2 cellular contexts compared by ENCODE assay signal in the genomic region with DNA sequence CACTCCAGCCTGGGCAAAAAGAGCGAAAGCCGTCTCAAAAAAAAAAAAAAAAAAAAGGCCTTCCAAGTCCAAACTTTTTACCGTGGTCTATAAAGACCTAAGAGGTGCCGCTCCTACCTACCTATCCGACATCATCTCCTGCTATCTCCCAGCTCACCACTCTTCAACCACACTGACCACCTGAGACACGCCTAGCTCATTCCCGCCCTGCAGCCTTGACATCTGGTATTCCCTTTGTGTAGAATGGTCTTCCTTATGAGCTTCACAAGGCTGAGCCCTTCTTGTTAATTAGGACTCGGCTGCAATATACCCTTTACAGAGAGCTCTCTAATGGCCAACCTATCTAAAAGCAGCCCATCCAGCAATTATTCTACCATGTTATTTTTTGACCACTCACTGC.
TF ChIP-seq lines count a peak whose summit lies in the region.

No MANE protein-coding gene starts in this region.

TF ChIP-seq in SK-N-SH, 30 proteins besides CTCF, POLR2A, EP300 and RAD21 (continued from another document):
- TF ChIP-seq SIN3A (IDR thresholded peaks at IDR 0.05; ENCODE audit: borderline replicate concordance, low read depth, low read length): no peak
- TF ChIP-seq, protein P1, sequence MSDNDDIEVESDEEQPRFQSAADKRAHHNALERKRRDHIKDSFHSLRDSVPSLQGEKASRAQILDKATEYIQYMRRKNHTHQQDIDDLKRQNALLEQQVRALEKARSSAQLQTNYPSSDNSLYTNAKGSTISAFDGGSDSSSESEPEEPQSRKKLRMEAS (IDR thresholded peaks at IDR 0.05; ENCODE audit: low read depth): no peak
- no peak for TF ChIP-seq GATA2 (CRISPR knock-in tag; IDR thresholded peaks at IDR 0.05)
- no peak for TF ChIP-seq FOSL2 (IDR thresholded peaks at IDR 0.05; ENCODE audit: borderline replicate concordance, low read depth)

TF ChIP-seq in SK-N-SH treated with all-trans-retinoic acid at 6 μM for 48 hours, 23 proteins besides CTCF, POLR2A, EP300 and RAD21 (continued from another document):
- TF ChIP-seq, protein P2, sequence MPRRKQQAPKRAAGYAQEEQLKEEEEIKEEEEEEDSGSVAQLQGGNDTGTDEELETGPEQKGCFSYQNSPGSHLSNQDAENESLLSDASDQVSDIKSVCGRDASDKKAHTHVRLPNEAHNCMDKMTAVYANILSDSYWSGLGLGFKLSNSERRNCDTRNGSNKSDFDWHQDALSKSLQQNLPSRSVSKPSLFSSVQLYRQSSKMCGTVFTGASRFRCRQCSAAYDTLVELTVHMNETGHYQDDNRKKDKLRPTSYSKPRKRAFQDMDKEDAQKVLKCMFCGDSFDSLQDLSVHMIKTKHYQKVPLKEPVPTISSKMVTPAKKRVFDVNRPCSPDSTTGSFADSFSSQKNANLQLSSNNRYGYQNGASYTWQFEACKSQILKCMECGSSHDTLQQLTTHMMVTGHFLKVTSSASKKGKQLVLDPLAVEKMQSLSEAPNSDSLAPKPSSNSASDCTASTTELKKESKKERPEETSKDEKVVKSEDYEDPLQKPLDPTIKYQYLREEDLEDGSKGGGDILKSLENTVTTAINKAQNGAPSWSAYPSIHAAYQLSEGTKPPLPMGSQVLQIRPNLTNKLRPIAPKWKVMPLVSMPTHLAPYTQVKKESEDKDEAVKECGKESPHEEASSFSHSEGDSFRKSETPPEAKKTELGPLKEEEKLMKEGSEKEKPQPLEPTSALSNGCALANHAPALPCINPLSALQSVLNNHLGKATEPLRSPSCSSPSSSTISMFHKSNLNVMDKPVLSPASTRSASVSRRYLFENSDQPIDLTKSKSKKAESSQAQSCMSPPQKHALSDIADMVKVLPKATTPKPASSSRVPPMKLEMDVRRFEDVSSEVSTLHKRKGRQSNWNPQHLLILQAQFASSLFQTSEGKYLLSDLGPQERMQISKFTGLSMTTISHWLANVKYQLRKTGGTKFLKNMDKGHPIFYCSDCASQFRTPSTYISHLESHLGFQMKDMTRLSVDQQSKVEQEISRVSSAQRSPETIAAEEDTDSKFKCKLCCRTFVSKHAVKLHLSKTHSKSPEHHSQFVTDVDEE (CRISPR knock-in tag; IDR thresholded peaks at IDR 0.05): no peak
- TF ChIP-seq, protein P3, sequence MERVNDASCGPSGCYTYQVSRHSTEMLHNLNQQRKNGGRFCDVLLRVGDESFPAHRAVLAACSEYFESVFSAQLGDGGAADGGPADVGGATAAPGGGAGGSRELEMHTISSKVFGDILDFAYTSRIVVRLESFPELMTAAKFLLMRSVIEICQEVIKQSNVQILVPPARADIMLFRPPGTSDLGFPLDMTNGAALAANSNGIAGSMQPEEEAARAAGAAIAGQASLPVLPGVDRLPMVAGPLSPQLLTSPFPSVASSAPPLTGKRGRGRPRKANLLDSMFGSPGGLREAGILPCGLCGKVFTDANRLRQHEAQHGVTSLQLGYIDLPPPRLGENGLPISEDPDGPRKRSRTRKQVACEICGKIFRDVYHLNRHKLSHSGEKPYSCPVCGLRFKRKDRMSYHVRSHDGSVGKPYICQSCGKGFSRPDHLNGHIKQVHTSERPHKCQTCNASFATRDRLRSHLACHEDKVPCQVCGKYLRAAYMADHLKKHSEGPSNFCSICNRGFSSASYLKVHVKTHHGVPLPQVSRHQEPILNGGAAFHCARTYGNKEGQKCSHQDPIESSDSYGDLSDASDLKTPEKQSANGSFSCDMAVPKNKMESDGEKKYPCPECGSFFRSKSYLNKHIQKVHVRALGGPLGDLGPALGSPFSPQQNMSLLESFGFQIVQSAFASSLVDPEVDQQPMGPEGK (CRISPR knock-in tag; IDR thresholded peaks at IDR 0.05; ENCODE audit: borderline replicate concordance): no peak
- TF ChIP-seq ZNF8 (CRISPR knock-in tag; IDR thresholded peaks at IDR 0.05) (no peak), SNAI2 (CRISPR knock-in tag; IDR thresholded peaks at IDR 0.05) (no peak), TCF4 (CRISPR knock-in tag; IDR thresholded peaks at IDR 0.05; ENCODE audit: borderline replicate concordance) (no peak), OSR1 (CRISPR knock-in tag; IDR thresholded peaks at IDR 0.05) (no peak), ZFP3 (CRISPR knock-in tag; IDR thresholded peaks at IDR 0.05) (no peak), ARNTL (CRISPR knock-in tag; IDR thresholded peaks at IDR 0.05; ENCODE audit: borderline replicate concordance, low read depth) (no peak), ESRRG (CRISPR knock-in tag; IDR thresholded peaks at IDR 0.05) (no peak), ZNF70 (CRISPR knock-in tag; IDR thresholded peaks at IDR 0.05) (no peak), GLIS3 (CRISPR knock-in tag; IDR thresholded peaks at IDR 0.05) (no peak), CSDC2 (CRISPR knock-in tag; IDR thresholded peaks at IDR 0.05) (no peak), PPARA (CRISPR knock-in tag; IDR thresholded peaks at IDR 0.05; ENCODE audit: borderline replicate concordance) (no peak)
- TF ChIP-seq, protein P4, sequence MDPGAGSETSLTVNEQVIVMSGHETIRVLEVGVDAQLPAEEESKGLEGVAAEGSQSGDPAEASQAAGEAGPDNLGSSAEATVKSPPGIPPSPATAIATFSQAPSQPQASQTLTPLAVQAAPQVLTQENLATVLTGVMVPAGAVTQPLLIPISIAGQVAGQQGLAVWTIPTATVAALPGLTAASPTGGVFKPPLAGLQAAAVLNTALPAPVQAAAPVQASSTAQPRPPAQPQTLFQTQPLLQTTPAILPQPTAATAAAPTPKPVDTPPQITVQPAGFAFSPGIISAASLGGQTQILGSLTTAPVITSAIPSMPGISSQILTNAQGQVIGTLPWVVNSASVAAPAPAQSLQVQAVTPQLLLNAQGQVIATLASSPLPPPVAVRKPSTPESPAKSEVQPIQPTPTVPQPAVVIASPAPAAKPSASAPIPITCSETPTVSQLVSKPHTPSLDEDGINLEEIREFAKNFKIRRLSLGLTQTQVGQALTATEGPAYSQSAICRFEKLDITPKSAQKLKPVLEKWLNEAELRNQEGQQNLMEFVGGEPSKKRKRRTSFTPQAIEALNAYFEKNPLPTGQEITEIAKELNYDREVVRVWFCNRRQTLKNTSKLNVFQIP (CRISPR knock-in tag; IDR thresholded peaks at IDR 0.05; ENCODE audit: borderline replicate concordance, low read depth): no peak
- TF ChIP-seq, protein P5, sequence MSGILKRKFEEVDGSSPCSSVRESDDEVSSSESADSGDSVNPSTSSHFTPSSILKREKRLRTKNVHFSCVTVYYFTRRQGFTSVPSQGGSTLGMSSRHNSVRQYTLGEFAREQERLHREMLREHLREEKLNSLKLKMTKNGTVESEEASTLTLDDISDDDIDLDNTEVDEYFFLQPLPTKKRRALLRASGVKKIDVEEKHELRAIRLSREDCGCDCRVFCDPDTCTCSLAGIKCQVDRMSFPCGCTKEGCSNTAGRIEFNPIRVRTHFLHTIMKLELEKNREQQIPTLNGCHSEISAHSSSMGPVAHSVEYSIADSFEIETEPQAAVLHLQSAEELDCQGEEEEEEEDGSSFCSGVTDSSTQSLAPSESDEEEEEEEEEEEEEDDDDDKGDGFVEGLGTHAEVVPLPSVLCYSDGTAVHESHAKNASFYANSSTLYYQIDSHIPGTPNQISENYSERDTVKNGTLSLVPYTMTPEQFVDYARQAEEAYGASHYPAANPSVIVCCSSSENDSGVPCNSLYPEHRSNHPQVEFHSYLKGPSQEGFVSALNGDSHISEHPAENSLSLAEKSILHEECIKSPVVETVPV (CRISPR knock-in tag; IDR thresholded peaks at IDR 0.05): no peak
